ENCODE assay signal across 10 cellular contexts in the genomic region with DNA sequence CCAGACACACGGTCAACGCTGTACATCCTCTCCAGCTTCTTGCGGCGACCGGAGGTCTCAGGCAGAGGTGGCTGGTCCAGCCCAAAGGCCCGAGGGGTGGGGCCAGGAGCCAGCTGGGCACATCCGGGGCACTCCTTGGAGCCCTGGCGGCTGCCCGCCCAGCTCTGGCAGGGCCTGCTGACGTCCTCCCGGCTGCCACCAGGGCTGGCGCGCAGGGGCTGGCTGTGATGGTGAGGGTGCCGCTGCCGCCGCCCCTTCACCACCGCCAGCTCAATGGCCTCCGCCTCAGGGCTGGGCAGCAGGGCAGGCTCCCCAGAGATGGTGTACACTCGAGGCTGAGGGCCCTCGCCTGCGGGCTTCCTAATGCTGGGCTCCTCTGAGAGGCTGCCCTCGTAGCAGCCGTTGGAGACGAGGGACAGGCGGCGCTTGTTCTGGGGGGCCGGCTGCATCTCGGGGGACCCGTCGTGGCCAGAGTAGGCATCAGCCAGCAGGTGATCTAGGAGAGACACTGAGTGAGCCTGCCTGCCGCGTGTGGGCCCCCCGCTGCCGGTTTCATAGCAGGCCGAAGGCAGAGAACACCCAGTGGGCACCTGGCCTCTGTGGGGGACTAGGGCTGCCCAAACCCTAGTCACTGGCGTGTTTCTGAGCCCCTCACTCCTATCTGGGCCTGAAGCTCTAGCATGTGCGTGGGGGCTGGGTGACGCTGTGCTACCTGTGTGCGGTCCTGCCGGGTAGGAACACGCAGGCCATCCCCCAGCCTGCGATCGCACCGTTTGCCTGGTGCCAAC. TPM values are rescaled to one million over a fixed set of nuclear protein-coding genes. Genes with fewer than 3 reads are reported as not detected.
DNase-seq lines count a peak whose midpoint lies in the region; ATAC-seq and TF ChIP-seq lines count a peak whose summit lies in the region.
"Had no signal": no experiment of that assay in that cellular context is flagged by ENCODE, and none has a peak within 500 bp of the region (broad histone marks: within the 10 kb centered on the region; RNA-seq: fewer than 3 reads in every experiment).

No MANE protein-coding gene starts in this region.

- H3K36me3 Mint-ChIP-seq in activated CD4-positive, alpha-beta memory T cell treated with anti-CD3 and anti-CD28 coated beads for 36 hours: peaks cover 3% of the 10 kb centered on the region

- H2AFZ ChIP-seq in GM23248: no peak overlapping the region

- in situ Hi-C loops in GM23248 (cut with MboI): no loop called here

- no peaks in the 10 kb centered on the region for H3F3A ChIP-seq in GM23248 (ENCODE audit: insufficient read depth)

- peak overlapping the region; percentile 83 for H3K4me3 ChIP-seq in GM23248
- peak overlapping the region; percentile 71 for H3K4me3 ChIP-seq in fibroblast of villous mesenchyme (ENCODE audit: low read depth, low read length)
- peak overlapping the region; percentile 72 for H3K4me3 ChIP-seq in psoas muscle

- H3K27ac Mint-ChIP-seq in activated CD4-positive, alpha-beta memory T cell treated with anti-CD3 and anti-CD28 coated beads for 36 hours: no peak overlapping the region

- intact Hi-C loops in activated CD4-positive, alpha-beta memory T cell treated with anti-CD3 and anti-CD28 coated beads for 36 hours (cut with micrococcal nuclease): loop anchor here (2.0 kb wide), 1 partner anchor 35 kb away; the partner anchor contains the start of genes EXD3 and NOXA1
- intact Hi-C loops in psoas muscle (cut with DNase I): no loop called here

- CTCF ChIA-PET in activated CD4-positive, alpha-beta memory T cell treated with anti-CD3 and anti-CD28 coated beads for 36 hours (lab: Charles Lee): interaction anchor here (0.6 kb wide), 1 partner anchor 35 kb away, joined by 3 read pairs; the partner anchor contains the start of genes EXD3 and NOXA1

- H4K20me1 ChIP-seq in GM23248 (ENCODE audit: insufficient read depth): no peaks in the 10 kb centered on the region

- H3K27ac ChIP-seq in GM23248 (no peak overlapping the region), psoas muscle (no peak overlapping the region)

- H3K79me2 ChIP-seq in GM23248 (ENCODE audit: insufficient read depth): no peaks in the 10 kb centered on the region

- H3K27me3 ChIP-seq in GM23248 (replicated peaks; ENCODE audit: insufficient read depth): no peaks in the 10 kb centered on the region
- H3K27me3 ChIP-seq in psoas muscle (ENCODE audit: insufficient read depth in 3 of 3, low read length in 2 of 3): no peaks in the 10 kb centered on the region

- DNase-seq in GM23248 (no peak), fibroblast of villous mesenchyme (ENCODE audit: low read depth) (no peak), psoas muscle (peak; percentile 23 to 50), DMS153 (lab: John Stamatoyannopoulos, UW) (no peak), cortex of kidney (lab: John Stamatoyannopoulos, UW) (no peak), NCI-H1092 (lab: John Stamatoyannopoulos, UW) (no peak)
- no peak for DNase-seq in activated CD4-positive, alpha-beta memory T cell treated with anti-CD3 and anti-CD28 coated beads for 36 hours
- DNase-seq in activated CD4-positive, alpha-beta T cell treated with anti-CD3 and anti-CD28 coated beads, Interleukin-2, amount 50 U/mL, for 1 hour: no peak

- H3K4me2 ChIP-seq in GM23248 (ENCODE audit: unreplicated experiment): peak overlapping the region; percentile 87

- ATAC-seq in psoas muscle: no peak

- POLR2A ChIA-PET in activated CD4-positive, alpha-beta memory T cell treated with anti-CD3 and anti-CD28 coated beads for 36 hours (lab: Charles Lee): no interaction called here

- H3K4me1 ChIP-seq in GM23248 (ENCODE audit: insufficient read depth) (peaks cover 6% of the 10 kb centered on the region; the same call in 1 of the 2 replicates), psoas muscle (peaks cover 8% of the 10 kb centered on the region)

- no peaks in the 10 kb centered on the region for H3K9me3 Mint-ChIP-seq in activated CD4-positive, alpha-beta memory T cell treated with anti-CD3 and anti-CD28 coated beads for 36 hours

- peak overlapping the region; percentile 87 for H3K9ac ChIP-seq in GM23248

- H3K27me3 Mint-ChIP-seq in activated CD4-positive, alpha-beta memory T cell treated with anti-CD3 and anti-CD28 coated beads for 36 hours: no peaks in the 10 kb centered on the region

- H3K9me3 ChIP-seq in GM23248 (ENCODE audit: low read depth): no peaks in the 10 kb centered on the region
- H3K9me3 ChIP-seq in psoas muscle: no peaks in the 10 kb centered on the region

- H3K4me1 Mint-ChIP-seq in activated CD4-positive, alpha-beta memory T cell treated with anti-CD3 and anti-CD28 coated beads for 36 hours (ENCODE audit: low read depth): peaks cover 27% of the 10 kb centered on the region

- WGBS in GM23248 (ENCODE audit: low coverage in 1 of 2, low lambda C conversion rate in 2 of 2, missing lambda C conversion rate in 2 of 2), 2 experiments: 93 to 95% methylated on average over 40 to 44 of the region's 44 CpGs
- 77 to 90% (median 84%) methylated on average over 40 to 44 of the region's 44 CpGs for WGBS in psoas muscle, 3 donors

- peak overlapping the region; percentile 12 for H3K4me3 Mint-ChIP-seq in activated CD4-positive, alpha-beta memory T cell treated with anti-CD3 and anti-CD28 coated beads for 36 hours

- no peak for TF ChIP-seq CTCF in fibroblast of villous mesenchyme (IDR thresholded peaks at IDR 0.05; ENCODE audit: insufficient read depth, low read depth, low read length)
- no peak for TF ChIP-seq CTCF in psoas muscle (IDR thresholded peaks at IDR 0.05)

- H3K9me2 ChIP-seq in GM23248 (ENCODE audit: insufficient read depth): no peaks in the 10 kb centered on the region

- H3K36me3 ChIP-seq in GM23248 (ENCODE audit: low read depth) (no peaks in the 10 kb centered on the region), psoas muscle (ENCODE audit: insufficient read depth in 1 of 2, low read depth in 1 of 2) (peaks cover 0 to 43% of the 10 kb centered on the region in 2 donors)

RNA-seq across cellular contexts. Expression of gene NSMF, which starts 1.5 kb away (rescaled TPM):
- 28.8 and 29.1 TPM in 2 replicates for total RNA-seq in GM23248 (2014; rRNA removed; shearing (Covaris generic))
- polyA plus RNA-seq in GM23248 (2016; fragmentation: Nextera tagmentation; extraction: Ambion mirVana) (13.5 and 13.7 TPM in 2 replicates), psoas muscle (10 to 100 TPM in 1 of 3 donors, 1 to 10 TPM in 2; 4.9 to 11.0 (median 5.7) TPM)
- 10 to 100 TPM; 29.9 to 31.6 TPM for total RNA-seq in activated CD4-positive, alpha-beta memory T cell treated with anti-CD3 and anti-CD28 coated beads for 36 hours
- total RNA-seq in fibroblast of villous mesenchyme (22.0 and 22.9 TPM in 2 replicates), psoas muscle (10 to 100 TPM in 1 of 4 donors, 1 to 10 TPM in 3; 4.8 to 11.2 (median 6.4) TPM)

RNA-seq across cellular contexts. Expression of gene ENTPD8, which starts 16.4 kb away (rescaled TPM):
- total RNA-seq in GM23248 (2014; rRNA removed; shearing (Covaris generic)): not detected in 2 replicates
- polyA plus RNA-seq in GM23248 (2016; fragmentation: Nextera tagmentation; extraction: Ambion mirVana) (not detected in 2 replicates), psoas muscle (under 1 TPM in 1 of 3 donors, not detected in 2; 0.01 TPM)
- not detected for total RNA-seq in activated CD4-positive, alpha-beta memory T cell treated with anti-CD3 and anti-CD28 coated beads for 36 hours
- total RNA-seq in fibroblast of villous mesenchyme (under 0.01 TPM in 1 of 2 replicates, not detected in the other), psoas muscle (not detected)
- total RNA-seq: activated CD8-positive, alpha-beta memory T cell treated with anti-CD3 and anti-CD28 coated beads for 36 hours; HT1080 had no signal

RNA-seq across cellular contexts. Expression of gene NOXA1, which starts 34.4 kb away (rescaled TPM):
- total RNA-seq in GM23248 (2014; rRNA removed; shearing (Covaris generic)): 0.32 TPM in 1 of 2 replicates, not detected in the other
- 0.15 and 0.39 TPM in 2 replicates for polyA plus RNA-seq in GM23248 (2016; fragmentation: Nextera tagmentation; extraction: Ambion mirVana)
- total RNA-seq in activated CD4-positive, alpha-beta memory T cell treated with anti-CD3 and anti-CD28 coated beads for 36 hours: 1 to 10 TPM; 1.1 TPM
- total RNA-seq in fibroblast of villous mesenchyme: 0.32 TPM in 1 of 2 replicates, not detected in the other
- total RNA-seq in psoas muscle: 1 to 10 TPM in 3 of 4 donors, under 1 TPM in 1; 0.62 to 5.1 (median 2.5) TPM
- 1 to 10 TPM in 1 of 3 donors, under 1 TPM in 2; 0.43 to 1.0 (median 0.83) TPM for polyA plus RNA-seq in psoas muscle
- total RNA-seq: HT1080 had no signal

RNA-seq across cellular contexts. Expression of gene EXD3, which starts 34.6 kb away (rescaled TPM):
- total RNA-seq in GM23248 (2014; rRNA removed; shearing (Covaris generic)): 11.6 and 17.1 TPM in 2 replicates
- polyA plus RNA-seq in GM23248 (2016; fragmentation: Nextera tagmentation; extraction: Ambion mirVana) (8.7 and 10.1 TPM in 2 replicates), psoas muscle (1 to 10 TPM; 5.7 to 9.9 (median 7.2) TPM)
- total RNA-seq in activated CD4-positive, alpha-beta memory T cell treated with anti-CD3 and anti-CD28 coated beads for 36 hours: 10 to 100 TPM; 13.5 to 13.6 TPM
- total RNA-seq in fibroblast of villous mesenchyme (7.3 and 8.1 TPM in 2 replicates), psoas muscle (10 to 100 TPM in 2 of 4 donors, 1 to 10 TPM in 2; 6.7 to 11.2 (median 9.7) TPM)

Comparison
In these comparisons a context has a peak if more than half of its experiments do, and no peak if none do; other contexts are left out.
1. DNase-seq: peak in psoas muscle (2 of 2); none in GM23248 (single experiment), activated CD4-positive, alpha-beta memory T cell treated with anti-CD3 and anti-CD28 coated beads for 36 hours (single experiment), fibroblast of villous mesenchyme (single experiment), DMS153 (single experiment), cortex of kidney (single experiment), activated CD4-positive, alpha-beta T cell treated with anti-CD3 and anti-CD28 coated beads, Interleukin-2, amount 50 U/mL, for 1 hour (single experiment) and NCI-H1092 (single experiment).
2. Peak in every context shown above with its lines, with median percentiles within 50 percentile points of each other: H3K4me3 ChIP-seq.